ENCODE assay signal across 25 cellular contexts in the genomic region with DNA sequence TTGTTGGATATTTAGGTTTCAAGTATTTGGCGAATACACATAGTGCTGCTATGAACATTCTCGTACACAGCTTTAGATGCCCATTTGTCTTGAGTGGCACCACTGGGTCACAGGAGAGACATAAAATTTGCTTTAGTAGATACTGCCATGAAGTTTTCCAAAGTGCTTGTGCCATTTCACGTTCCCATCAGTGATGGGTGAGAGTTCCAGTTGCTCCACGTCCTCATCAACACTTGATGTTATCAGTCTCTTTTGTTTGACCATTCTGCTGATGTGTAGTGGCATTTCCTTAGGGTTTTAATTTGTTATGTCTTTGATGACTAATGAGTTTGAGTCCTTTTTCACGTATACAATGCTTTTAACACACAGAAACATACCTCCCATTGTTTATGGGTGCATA. TPM values are rescaled to one million over a fixed set of nuclear protein-coding genes. Genes with fewer than 3 reads are reported as not detected.
DNase-seq lines count a peak whose midpoint lies in the region; ATAC-seq, FAIRE-seq and TF ChIP-seq lines count a peak whose summit lies in the region.
"Had no signal": no experiment of that assay in that cellular context is flagged by ENCODE, and none has a peak within 500 bp of the region (broad histone marks: within the 10 kb centered on the region; RNA-seq: fewer than 3 reads in every experiment).

No MANE protein-coding gene starts in this region.

- H3K23ac ChIP-seq in mesendoderm (ENCODE audit: low read length), result no peak overlapping the region

- no peak overlapping the region for H3K56ac ChIP-seq in mesendoderm (ENCODE audit: low read length)

- no peak overlapping the region for H4K8ac ChIP-seq in mesendoderm (ENCODE audit: low read depth, low read length)

- H3K4me1 ChIP-seq in A549 (0 out of 3 replicates have a peak, but pooled peaks cover 8% of the 10 kb centered on the region), HEK293 (ENCODE audit: control insufficient read depth, insufficient read depth, low read length) (no peaks in the 10 kb centered on the region), mesendoderm (ENCODE audit: control insufficient read depth, low read depth, low read length) (no peaks in the 10 kb centered on the region)
- H3K4me1 ChIP-seq: BE2C had no signal

- H3K27ac ChIP-seq in A549 (no peak overlapping the region), HEK293 (ENCODE audit: extremely low read depth, low read depth, low read length) (no peak overlapping the region), mesendoderm (ENCODE audit: low read depth, low read length) (no peak overlapping the region)
- H3K27ac ChIP-seq: 22Rv1, BLaER1 had no signal

- peaks cover 18 to 36% of the 10 kb centered on the region in 2 experiments for H3K36me3 ChIP-seq in HEK293 (ENCODE audit: control insufficient read depth in 2 of 2, insufficient read depth in 1 of 2, low read length in 2 of 2)
- no peaks in the 10 kb centered on the region for H3K36me3 ChIP-seq in mesendoderm (ENCODE audit: control insufficient read depth, insufficient read depth, low read length)
- H3K36me3 ChIP-seq: BE2C had no signal

- CTCF ChIA-PET in A549 (lab: Yijun Ruan, JAX) (no interaction called here), HEK293 (lab: Yijun Ruan, JAX) (interaction anchor here (0.7 kb wide), 1 partner anchor 40 kb away, joined by 3 read pairs; no protein-coding TSS in a partner anchor)

- H2BK15ac ChIP-seq in mesendoderm (replicated peaks; ENCODE audit: low read depth), result no peak overlapping the region

- H3K36me3 Mint-ChIP-seq in endothelial cell (ENCODE audit: low read depth, unreplicated experiment), result peaks cover 37% of the 10 kb centered on the region

- DNase-seq in A549 (ENCODE audit: low read depth in 1 of 2, low spot score in 1 of 2), result peak in 1 of 2 experiments; percentile 58
- no peak for DNase-seq in endothelial cell (ENCODE audit: low spot score)
- DNase-seq in mesendoderm, result no peak
- no peak for DNase-seq in HT-29 (ENCODE audit: low spot score)
- DNase-seq: ACHN; BE2C; C1 segment of cervical spinal cord; CD4-positive, alpha-beta memory T cell; CD4-positive, CD25-positive, alpha-beta regulatory T cell; CD8-positive, alpha-beta memory T cell; COR-L47; DMS 273 treated with DMSO at 0.1 percent for 48 hours; DMS153; DMS53; DMS79; DND-41; EL; GDM1 had no signal

- TF ChIP-seq EP300 in A549 (IDR thresholded peaks at IDR 0.05), result no peak

- no peak overlapping the region for H2BK120ac ChIP-seq in mesendoderm (ENCODE audit: low read depth, low read length)

- FAIRE-seq in A549 (lab: Jason Lieb, UNC), result no peak
- FAIRE-seq: GM12878, GM12892, GM18507 had no signal

- no peaks in the 10 kb centered on the region for H3K79me2 ChIP-seq in mesendoderm (ENCODE audit: control insufficient read depth, insufficient read depth, low read length)

- peaks cover 7% of the 10 kb centered on the region for H3K27me3 Mint-ChIP-seq in endothelial cell (ENCODE audit: unreplicated experiment)
- H3K27me3 Mint-ChIP-seq: CD4-positive, alpha-beta memory T cell; CD4-positive, CD25-positive, alpha-beta regulatory T cell; CD8-positive, alpha-beta memory T cell had no signal

- TF ChIP-seq RAD21 in A549 (conservative IDR thresholded peaks at IDR 0.05 in 1 of 2, IDR thresholded peaks at IDR 0.05 in 1 of 2), result no peak

- no peak overlapping the region for H3K27ac Mint-ChIP-seq in endothelial cell (ENCODE audit: unreplicated experiment)
- H3K27ac Mint-ChIP-seq: CD14-positive monocyte; CD4-positive, alpha-beta memory T cell had no signal

- no peak for TF ChIP-seq POLR2A in A549 (IDR thresholded peaks at IDR 0.05; ENCODE audit: low read length)

- H3K9me3 ChIP-seq in A549, result peaks cover 29% of the 10 kb centered on the region
- H3K9me3 ChIP-seq in HEK293 (ENCODE audit: control insufficient read depth, insufficient read depth, low read depth, low read length), result no peaks in the 10 kb centered on the region; the same call in 1 of the 2 replicates

- H3K4me2 ChIP-seq in A549 (no peak overlapping the region), mesendoderm (ENCODE audit: low read length) (no peak overlapping the region)
- H3K4me2 ChIP-seq: BLaER1 had no signal

- no peak overlapping the region for H3K4ac ChIP-seq in mesendoderm (ENCODE audit: low read depth, low read length)

- TF ChIP-seq CTCF in A549 (IDR thresholded peaks at IDR 0.05), result no peak
- no peak for TF ChIP-seq CTCF in HEK293 (tag by site-specific recombination; IDR thresholded peaks at IDR 0.05)
- no peak for TF ChIP-seq CTCF in endothelial cell (IDR thresholded peaks at IDR 0.05; ENCODE audit: unreplicated experiment)

- no peaks in the 10 kb centered on the region for H3K4me1 Mint-ChIP-seq in endothelial cell (ENCODE audit: unreplicated experiment)
- H3K4me1 Mint-ChIP-seq: CD14-positive monocyte had no signal

- 92% methylated on average over 5 of the region's 5 CpGs for WGBS in A549 (ENCODE audit: missing lambda C conversion rate)
- WGBS in mesendoderm (ENCODE audit: extremely low coverage, insufficient coverage, low lambda C conversion rate), result no CpG with 5 or more reads among the region's 5 CpGs

- H4K5ac ChIP-seq in mesendoderm (ENCODE audit: low read length), result no peak overlapping the region

- no peak overlapping the region for H3K18ac ChIP-seq in mesendoderm (ENCODE audit: low read length)

- H3K79me1 ChIP-seq in mesendoderm (ENCODE audit: low read length), result no peaks in the 10 kb centered on the region

- H2BK5ac ChIP-seq in mesendoderm (ENCODE audit: low read length), result no peak overlapping the region

- no peak overlapping the region for H2AK5ac ChIP-seq in mesendoderm (ENCODE audit: low read length)

- H3K4me3 Mint-ChIP-seq in endothelial cell (ENCODE audit: unreplicated experiment), result peak overlapping the region; percentile 11
- H3K4me3 Mint-ChIP-seq: CD14-positive monocyte; CD4-positive, alpha-beta memory T cell; CD8-positive, alpha-beta memory T cell had no signal

- H3K4me3 ChIP-seq in A549, result no peak overlapping the region
- H3K4me3 ChIP-seq in HEK293 (ENCODE audit: low read depth, low read length), result no peak overlapping the region
- no peak overlapping the region for H3K4me3 ChIP-seq in mesendoderm (ENCODE audit: low read length)
- H3K4me3 ChIP-seq: BLaER1, GM12878 had no signal

- peaks cover 10% of the 10 kb centered on the region for H3K9me3 Mint-ChIP-seq in endothelial cell (ENCODE audit: unreplicated experiment)

- no peaks in the 10 kb centered on the region for H3K27me3 ChIP-seq in mesendoderm (ENCODE audit: insufficient read depth, low read length, poor library complexity)
- H3K27me3 ChIP-seq: BE2C, BLaER1 had no signal

- POLR2A ChIA-PET in A549 (lab: Yijun Ruan, JAX) (no interaction called here), HEK293 (lab: Yijun Ruan, JAX) (no interaction called here)

- no peak for ATAC-seq in A549
- ATAC-seq: GM12878 had no signal

- H3K9ac ChIP-seq in mesendoderm (ENCODE audit: low read length), result no peak overlapping the region
- H3K9ac ChIP-seq: BLaER1 had no signal

TF ChIP-seq in A549, 52 proteins besides CTCF, POLR2A, EP300 and RAD21:
- TF ChIP-seq ZFP36 (IDR thresholded peaks at IDR 0.05; ENCODE audit: borderline replicate concordance, partially characterized antibody), result no peak
- TF ChIP-seq HOXB5 (CRISPR knock-in tag; IDR thresholded peaks at IDR 0.05), result 0 out of 2 replicates have a peak, but pooled peaks have one; percentile 40
- TF ChIP-seq HOXA7 (CRISPR knock-in tag; IDR thresholded peaks at IDR 0.05), result no peak
- TF ChIP-seq RFX5 (IDR thresholded peaks at IDR 0.05), result no peak
- TF ChIP-seq HOXB13 (CRISPR knock-in tag; IDR thresholded peaks at IDR 0.05; ENCODE audit: low read depth), result no peak
- no peak for TF ChIP-seq JUN (IDR thresholded peaks at IDR 0.05)
- no peak for TF ChIP-seq NFE2L2 (conservative IDR thresholded peaks at IDR 0.05; ENCODE audit: low read length)
- TF ChIP-seq BHLHE40 (IDR thresholded peaks at IDR 0.05; ENCODE audit: low read depth, low read length), result no peak
- no peak for TF ChIP-seq KDM5A (IDR thresholded peaks at IDR 0.05)
TF ChIP-seq in A549: peak in this region for 1.

TF ChIP-seq in HEK293, 187 proteins besides CTCF, POLR2A, EP300 and RAD21 (continues in another document):
- TF ChIP-seq ZNF621 (tag by site-specific recombination; IDR thresholded peaks at IDR 0.05) (no peak), ZNF768 (tag by site-specific recombination; IDR thresholded peaks at IDR 0.05) (no peak), SP3 (tag by site-specific recombination; IDR thresholded peaks at IDR 0.05) (no peak), ZNF155 (tag by site-specific recombination; IDR thresholded peaks at IDR 0.05) (no peak)
- TF ChIP-seq, protein P1, sequence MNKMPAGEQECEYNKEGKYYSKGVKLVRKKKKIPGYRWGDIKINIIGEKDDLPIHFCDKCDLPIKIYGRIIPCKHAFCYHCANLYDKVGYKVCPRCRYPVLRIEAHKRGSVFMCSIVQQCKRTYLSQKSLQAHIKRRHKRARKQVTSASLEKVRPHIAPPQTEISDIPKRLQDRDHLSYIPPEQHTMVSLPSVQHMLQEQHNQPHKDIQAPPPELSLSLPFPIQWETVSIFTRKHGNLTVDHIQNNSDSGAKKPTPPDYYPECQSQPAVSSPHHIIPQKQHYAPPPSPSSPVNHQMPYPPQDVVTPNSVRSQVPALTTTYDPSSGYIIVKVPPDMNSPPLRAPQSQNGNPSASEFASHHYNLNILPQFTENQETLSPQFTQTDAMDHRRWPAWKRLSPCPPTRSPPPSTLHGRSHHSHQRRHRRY (tag by site-specific recombination; IDR thresholded peaks at IDR 0.05), result no peak

RNA-seq across cellular contexts. Expression of a gene that starts 11.0 kb away (rescaled TPM):
- polyA plus RNA-seq in A549 (2011; rRNA removed), result 0.97 and 1.2 TPM in 2 replicates
- 3.2 and 4.0 TPM in 2 replicates for polyA plus RNA-seq in A549 (2012; cell fraction: cytosol; rRNA removed)
- 2.7 and 6.6 TPM in 2 replicates for polyA plus RNA-seq in A549 (2012; cell fraction: nucleus; rRNA removed)
- 11.7 to 15.9 TPM (median 13.4 TPM) in 3 replicates for polyA plus RNA-seq in A549 (2017; fragmentation: RNase III; extraction: RNeasy Plus Mini Kit Qiagen cat#74134 plus additional on column Dnase treatment)
- 0.33 and 0.39 TPM in 2 replicates for polyA minus RNA-seq in A549 (2011; rRNA and poly(A)+ RNA removed)
- total RNA-seq in endothelial cell (ENCODE audit: unreplicated experiment), result 8.8 TPM
- polyA plus RNA-seq in mesendoderm (2013, experiment 1 of 2), result 1.5 TPM
- 1.6 TPM for polyA plus RNA-seq in mesendoderm (2013, experiment 2 of 2)
- 7.5 and 8.2 TPM in 2 replicates for total RNA-seq in HT-29 (2014; rRNA removed; shearing (Covaris generic))

RNA-seq across cellular contexts. Expression of a gene that starts 11.4 kb away (rescaled TPM):
- polyA plus RNA-seq in A549 (2011; rRNA removed), result 41.2 and 54.9 TPM in 2 replicates
- polyA plus RNA-seq in A549 (2012; cell fraction: cytosol; rRNA removed), result 101 and 103 TPM in 2 replicates
- polyA plus RNA-seq in A549 (2012; cell fraction: nucleus; rRNA removed), result 334 and 347 TPM in 2 replicates
- 88.8 to 106 TPM (median 101 TPM) in 3 replicates for polyA plus RNA-seq in A549 (2017; fragmentation: RNase III; extraction: RNeasy Plus Mini Kit Qiagen cat#74134 plus additional on column Dnase treatment)
- polyA minus RNA-seq in A549 (2011; rRNA and poly(A)+ RNA removed), result 69.2 and 70.1 TPM in 2 replicates
- total RNA-seq in endothelial cell (ENCODE audit: unreplicated experiment), result 51.5 TPM
- 47.5 TPM for polyA plus RNA-seq in mesendoderm (2013, experiment 1 of 2)
- polyA plus RNA-seq in mesendoderm (2013, experiment 2 of 2), result 46.6 TPM
- total RNA-seq in HT-29 (2014; rRNA removed; shearing (Covaris generic)), result 174 and 182 TPM in 2 replicates
